ENCODE assay signal across 20 cellular contexts in genomic region chr3:174132421-174133042, GRCh38.
"Had no signal": no experiment of that assay in that cellular context is flagged by ENCODE, and none has a peak within 500 bp of the region (broad histone marks: within the 10 kb centered on the region; RNA-seq: fewer than 3 reads in every experiment).

No MANE protein-coding gene starts in this region.

- H3K27ac Mint-ChIP-seq: activated CD4-positive, alpha-beta T cell treated with anti-CD3 and anti-CD28 coated beads, Interleukin-2, amount 10 ng/mL, durations not matched to agents 24 days and 14 days; activated CD8-positive, alpha-beta T cell treated with anti-CD3 and anti-CD28 coated beads, Interleukin-2, amount 10 ng/mL, durations not matched to agents 7 days and 5 days; activated naive CD4-positive, alpha-beta T cell treated with anti-CD3 and anti-CD28 coated beads, Interleukin-2, amount 50 U/mL, for 24 hours; naive B cell had no signal

- H3K27me3 ChIP-seq: adrenal gland, heart left ventricle, transverse colon had no signal

- H3K4me1 ChIP-seq: adrenal gland, heart left ventricle, lower lobe of right lung, transverse colon had no signal

- FAIRE-seq: frontal cortex had no signal

- DNase-seq: activated CD4-positive, alpha-beta T cell treated with anti-CD3 and anti-CD28 coated beads, Interleukin-2, amount 10 ng/mL, durations not matched to agents 24 days and 14 days; activated CD4-positive, CD25-positive, alpha-beta regulatory T cell; activated CD8-positive, alpha-beta memory T cell treated with anti-CD3 and anti-CD28 coated beads, Interleukin-2, amount 50 U/mL, for 4 hours; activated CD8-positive, alpha-beta T cell treated with anti-CD3 and anti-CD28 coated beads, Interleukin-2, amount 10 ng/mL, durations not matched to agents 7 days and 5 days; activated effector memory CD4-positive, alpha-beta T cell treated with anti-CD3 and anti-CD28 coated beads, Interleukin-2, amount 50 U/mL, for 16 hours; activated T-cell treated with anti-CD3 and anti-CD28 coated beads, Interleukin-2, amount 50 U/mL, for 48 hours; adrenal gland; caudate nucleus; heart left ventricle; lower lobe of right lung; naive B cell; retina; stimulated activated CD4-positive, alpha-beta T cell treated with anti-CD3 and anti-CD28 coated beads, Interleukin-15, amount 100 ng/mL, for 24 hours; stimulated activated CD4-positive, alpha-beta T cell treated with anti-CD3 and anti-CD28 coated beads, Interleukin-4, amount 100 ng/mL, for 4 hours; stimulated activated CD8-positive, alpha-beta memory T cell treated with anti-CD3 and anti-CD28 coated beads, Interleukin-4, amount 100 ng/mL, for 48 hours; stimulated activated naive CD8-positive, alpha-beta T cell treated with anti-CD3 and anti-CD28 coated beads, Interleukin-15, Interleukin-2, amounts not matched to agents 100 U/mL and 50 U/mL, for 24 hours; transverse colon had no signal

- H3K9me3 ChIP-seq: adrenal gland, heart left ventricle, lower lobe of right lung, transverse colon had no signal

- H3K27ac ChIP-seq: adrenal gland, coronary artery, heart left ventricle, lower lobe of right lung, transverse colon had no signal

- H3K27me3 Mint-ChIP-seq: activated CD4-positive, alpha-beta T cell treated with anti-CD3 and anti-CD28 coated beads, Interleukin-2, amount 10 ng/mL, durations not matched to agents 24 days and 14 days; activated naive CD4-positive, alpha-beta T cell treated with anti-CD3 and anti-CD28 coated beads, Interleukin-2, amount 50 U/mL, for 24 hours; naive B cell had no signal

- H3K36me3 Mint-ChIP-seq: activated naive CD4-positive, alpha-beta T cell treated with anti-CD3 and anti-CD28 coated beads, Interleukin-2, amount 50 U/mL, for 24 hours; naive B cell had no signal

- H3K4me1 Mint-ChIP-seq: activated CD4-positive, alpha-beta T cell treated with anti-CD3 and anti-CD28 coated beads, Interleukin-2, amount 10 ng/mL, durations not matched to agents 24 days and 14 days; activated naive CD4-positive, alpha-beta T cell treated with anti-CD3 and anti-CD28 coated beads, Interleukin-2, amount 50 U/mL, for 24 hours; naive B cell had no signal

- H3K9me3 Mint-ChIP-seq: activated CD4-positive, alpha-beta T cell treated with anti-CD3 and anti-CD28 coated beads, Interleukin-2, amount 10 ng/mL, durations not matched to agents 24 days and 14 days had no signal

- ATAC-seq: activated CD8-positive, alpha-beta T cell treated with anti-CD3 and anti-CD28 coated beads, Interleukin-2, amount 10 ng/mL, durations not matched to agents 7 days and 5 days; heart left ventricle; stimulated activated naive CD8-positive, alpha-beta T cell treated with anti-CD3 and anti-CD28 coated beads, Interleukin-15, Interleukin-2, amounts not matched to agents 100 U/mL and 50 U/mL, for 24 hours had no signal

- H3K4me3 ChIP-seq: adrenal gland, coronary artery, heart left ventricle, lower lobe of right lung, transverse colon had no signal

- H3K36me3 ChIP-seq: adrenal gland, heart left ventricle, lower lobe of right lung, transverse colon had no signal

- H3K4me3 Mint-ChIP-seq: activated CD4-positive, alpha-beta T cell treated with anti-CD3 and anti-CD28 coated beads, Interleukin-2, amount 10 ng/mL, durations not matched to agents 24 days and 14 days; activated CD8-positive, alpha-beta T cell treated with anti-CD3 and anti-CD28 coated beads, Interleukin-2, amount 10 ng/mL, durations not matched to agents 7 days and 5 days; activated naive CD4-positive, alpha-beta T cell treated with anti-CD3 and anti-CD28 coated beads, Interleukin-2, amount 50 U/mL, for 24 hours; naive B cell had no signal
